Comparison of ENCODE assay signal across 15 cellular contexts in the genomic region with DNA sequence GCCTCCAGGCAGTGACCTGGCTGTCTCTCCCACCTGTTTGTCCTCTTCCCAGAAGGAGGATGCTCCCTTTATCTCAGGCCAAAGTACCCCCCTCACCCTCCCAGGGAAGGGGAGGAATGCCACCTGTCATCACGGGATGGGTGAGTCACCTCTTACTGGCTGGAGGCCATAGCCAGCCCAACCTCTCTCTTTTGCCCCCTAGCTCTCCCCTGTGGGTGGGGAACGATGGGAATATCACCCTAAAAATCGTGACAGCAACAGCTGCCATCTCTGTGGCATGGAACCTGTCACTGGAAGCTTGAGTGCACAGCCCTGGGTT.
DNase-seq lines count a peak whose midpoint lies in the region; ATAC-seq and TF ChIP-seq lines count a peak whose summit lies in the region.
"Had no signal": no experiment of that assay in that cellular context is flagged by ENCODE, and none has a peak within 500 bp of the region (broad histone marks: within the 10 kb centered on the region; RNA-seq: fewer than 3 reads in every experiment).

No MANE protein-coding gene starts in this region.

- TF ChIP-seq CTCF in heart left ventricle (IDR thresholded peaks at IDR 0.05) = no peak

- H3K4me3 ChIP-seq in CD4-positive, alpha-beta memory T cell (ENCODE audit: low read length in 2 of 2) = no peak overlapping the region
- no peak overlapping the region for H3K4me3 ChIP-seq in heart left ventricle
- H3K4me3 ChIP-seq: testis had no signal

- no peaks in the 10 kb centered on the region for H3K36me3 ChIP-seq in CD4-positive, alpha-beta memory T cell (ENCODE audit: insufficient read depth, low read length)
- H3K36me3 ChIP-seq in heart left ventricle = no peaks in the 10 kb centered on the region

- POLR2A ChIA-PET in CD4-positive, alpha-beta memory T cell (lab: Charles Lee; ENCODE audit: partially characterized antibody) = no interaction called here

- H3K27ac Mint-ChIP-seq in CD4-positive, alpha-beta memory T cell = peak overlapping the region in 1 of 7 donors; percentile 30
- no peak overlapping the region for H3K27ac Mint-ChIP-seq in stimulated activated memory B cell treated with anti-CD40 and anti-IgM and Interleukin-4, amounts not matched to agents 10 μg/mL and 1 μg/mL and 100 μg/mL, for 72 hours
- H3K27ac Mint-ChIP-seq: activated T-cell treated with anti-CD3 and anti-CD28 coated beads, Interleukin-2, amount 50 U/mL, for 24 hours had no signal

- CTCF ChIA-PET in CD4-positive, alpha-beta memory T cell (lab: Charles Lee; ENCODE audit: partially characterized antibody) = no interaction called here

- intact Hi-C loops in CD4-positive, alpha-beta memory T cell (cut with micrococcal nuclease) = no loop called here
- intact Hi-C loops in heart left ventricle (cut with DNase I) = loop anchor here in 1 of 10 donors (10.0 kb wide), 1 partner anchor 58 kb away; no protein-coding TSS in a partner anchor

- peaks cover 3 to 25% (median 8%) of the 10 kb centered on the region in 4 donors for H3K4me1 Mint-ChIP-seq in CD4-positive, alpha-beta memory T cell
- H3K4me1 Mint-ChIP-seq in stimulated activated memory B cell treated with anti-CD40 and anti-IgM and Interleukin-4, amounts not matched to agents 10 μg/mL and 1 μg/mL and 100 μg/mL, for 72 hours = no peaks in the 10 kb centered on the region

- H3K4me3 Mint-ChIP-seq in CD4-positive, alpha-beta memory T cell = no peak overlapping the region
- no peak overlapping the region for H3K4me3 Mint-ChIP-seq in stimulated activated memory B cell treated with anti-CD40 and anti-IgM and Interleukin-4, amounts not matched to agents 10 μg/mL and 1 μg/mL and 100 μg/mL, for 72 hours
- H3K4me3 Mint-ChIP-seq: activated T-cell treated with anti-CD3 and anti-CD28 coated beads, Interleukin-2, amount 50 U/mL, for 24 hours had no signal

- DNase-seq in NCI-H345 (lab: John Stamatoyannopoulos, UW) (peak; percentile 68), NCI-H345 treated with DMSO at 0.1 percent for 48 hours (lab: John Stamatoyannopoulos, UW; ENCODE audit: unreplicated experiment) (no peak), NCI-H2196 treated with DMSO at 0.1 percent for 48 hours (lab: John Stamatoyannopoulos, UW; ENCODE audit: unreplicated experiment) (peak; percentile 27), dermis blood vessel endothelial cell (peak; percentile 35), renal cortical epithelial cell (ENCODE audit: low read depth) (peak; percentile 32), heart left ventricle (no peak)
- no peak for DNase-seq in CD4-positive, alpha-beta memory T cell
- DNase-seq: activated CD4-positive, alpha-beta T cell treated with anti-CD3 and anti-CD28 coated beads for 48 hours; activated T-cell treated with anti-CD3 and anti-CD28 coated beads, Interleukin-2, amount 50 U/mL, for 24 hours; cortex of kidney; NCI-H1694; T-helper 2 cell; testis had no signal

- no peak overlapping the region for H3K27ac ChIP-seq in CD4-positive, alpha-beta memory T cell (ENCODE audit: low read depth, low read length)
- no peak overlapping the region for H3K27ac ChIP-seq in heart left ventricle
- H3K27ac ChIP-seq: parathyroid adenoma, testis had no signal

- 36 to 45% (median 40%) methylated on average over 3 of the region's 3 CpGs for WGBS in heart left ventricle, 4 donors

- peaks cover 0 to 3% (median 0%) of the 10 kb centered on the region in 8 donors for H3K9me3 Mint-ChIP-seq in CD4-positive, alpha-beta memory T cell
- peaks cover 4% of the 10 kb centered on the region for H3K9me3 Mint-ChIP-seq in stimulated activated memory B cell treated with anti-CD40 and anti-IgM and Interleukin-4, amounts not matched to agents 10 μg/mL and 1 μg/mL and 100 μg/mL, for 72 hours
- H3K9me3 Mint-ChIP-seq: activated T-cell treated with anti-CD3 and anti-CD28 coated beads, Interleukin-2, amount 50 U/mL, for 24 hours had no signal

- no peaks in the 10 kb centered on the region for H3K36me3 Mint-ChIP-seq in CD4-positive, alpha-beta memory T cell
- no peaks in the 10 kb centered on the region for H3K36me3 Mint-ChIP-seq in stimulated activated memory B cell treated with anti-CD40 and anti-IgM and Interleukin-4, amounts not matched to agents 10 μg/mL and 1 μg/mL and 100 μg/mL, for 72 hours

- H3K27me3 ChIP-seq in CD4-positive, alpha-beta memory T cell (ENCODE audit: insufficient read depth, low read length) = no peaks in the 10 kb centered on the region
- peaks cover 0 to 3% (median 0%) of the 10 kb centered on the region in 9 donors for H3K27me3 ChIP-seq in heart left ventricle
- H3K27me3 ChIP-seq: testis had no signal

- no peaks in the 10 kb centered on the region for H3K4me1 ChIP-seq in CD4-positive, alpha-beta memory T cell (ENCODE audit: insufficient read depth, low read length)
- peaks cover 0 to 4% (median 0%) of the 10 kb centered on the region in 12 donors for H3K4me1 ChIP-seq in heart left ventricle
- H3K4me1 ChIP-seq: parathyroid adenoma, testis had no signal

- no peak for TF ChIP-seq POLR2A in heart left ventricle (IDR thresholded peaks at IDR 0.05)

- no peak for ATAC-seq in stimulated activated memory B cell treated with anti-CD40 and anti-IgM and Interleukin-4, amounts not matched to agents 10 μg/mL and 1 μg/mL and 100 μg/mL, for 72 hours
- no peak for ATAC-seq in heart left ventricle

- no peaks in the 10 kb centered on the region for H3K27me3 Mint-ChIP-seq in CD4-positive, alpha-beta memory T cell
- H3K27me3 Mint-ChIP-seq in stimulated activated memory B cell treated with anti-CD40 and anti-IgM and Interleukin-4, amounts not matched to agents 10 μg/mL and 1 μg/mL and 100 μg/mL, for 72 hours = peaks cover 62% of the 10 kb centered on the region
- H3K27me3 Mint-ChIP-seq: activated T-cell treated with anti-CD3 and anti-CD28 coated beads, Interleukin-2, amount 50 U/mL, for 24 hours had no signal

- H3K9me3 ChIP-seq in CD4-positive, alpha-beta memory T cell (ENCODE audit: control insufficient read depth in 1 of 2, low read length in 2 of 2) = no peaks in the 10 kb centered on the region
- H3K9me3 ChIP-seq in heart left ventricle = no peaks in the 10 kb centered on the region
- H3K9me3 ChIP-seq: testis had no signal

Comparison
In these comparisons a context has a peak if more than half of its experiments do, and no peak if none do; other contexts are left out.
1. DNase-seq: peak in NCI-H345 (single experiment), NCI-H2196 treated with DMSO at 0.1 percent for 48 hours (single experiment), dermis blood vessel endothelial cell (single experiment) and renal cortical epithelial cell (single experiment); none in NCI-H345 treated with DMSO at 0.1 percent for 48 hours (single experiment), CD4-positive, alpha-beta memory T cell (0 of 5) and heart left ventricle (0 of 5).